8 cellular contexts compared by ENCODE assay signal in genomic region chr1:156356875-156357534, GRCh38. TPM values are rescaled to one million over a fixed set of nuclear protein-coding genes. Genes with fewer than 3 reads are reported as not detected.
DNase-seq lines count a peak whose midpoint lies in the region; ATAC-seq and TF ChIP-seq lines count a peak whose summit lies in the region.

No MANE protein-coding gene starts in this region.

- H3K9me3 Mint-ChIP-seq in WTC11, result 0 out of 2 replicates have a peak, but pooled peaks cover 6% of the 10 kb centered on the region

- no peaks in the 10 kb centered on the region for H3K36me3 Mint-ChIP-seq in WTC11

- intact Hi-C loops in lower lobe of right lung (cut with DNase I), result no loop called here

- in situ Hi-C loops in ACHN (cut with HindIII; ENCODE audit: low pct_ligation_motif_present, low pct_unique_long_range_greater_than_20kb, low sequenced_read_pairs), result no loop called here

- peak; percentile 72 for DNase-seq in ACHN
- DNase-seq in NCI-H1436 treated with DMSO at 0.1 percent for 48 hours (lab: John Stamatoyannopoulos, UW), result peak; percentile 32
- DNase-seq in WTC11 (ENCODE audit: low spot score), result peak; percentile 93
- peak; percentile 49 for DNase-seq in central memory CD4-positive, alpha-beta T cell
- peak; percentile 70 for DNase-seq in lower lobe of right lung
- DNase-seq in stimulated activated CD8-positive, alpha-beta memory T cell treated with anti-CD3 and anti-CD28 coated beads, Interleukin-7, amount 100 ng/mL, for 1 hour (ENCODE audit: low read depth in 2 of 2), result peak; percentile 23 to 33

- POLR2A ChIA-PET in WTC11 (lab: Charles Lee), result no interaction called here

- ATAC-seq in GM19324 (IDR thresholded peaks at IDR 0.05; ENCODE audit: low FRiP score, unreplicated experiment), result peak; percentile 48
- ATAC-seq in WTC11, result peak; percentile 96
- ATAC-seq in lower lobe of right lung, result peak; percentile 93 to 96
- no peak for ATAC-seq in GM19467 (IDR thresholded peaks at IDR 0.05; ENCODE audit: unreplicated experiment)

- no peak overlapping the region for H3K27ac Mint-ChIP-seq in WTC11

- no peak overlapping the region for H3K4me3 ChIP-seq in lower lobe of right lung

- H3K4me1 ChIP-seq in lower lobe of right lung, result no peaks in the 10 kb centered on the region

- H3K36me3 ChIP-seq in lower lobe of right lung, result no peaks in the 10 kb centered on the region

- H3K27me3 Mint-ChIP-seq in WTC11 (ENCODE audit: low read depth), result peaks cover 24% of the 10 kb centered on the region

- CTCF ChIA-PET in WTC11 (lab: Charles Lee), result interaction anchor here (0.6 to 5.9 kb wide), 28 partner anchors 9 to 252 kb away, joined by 3 to 34 read pairs (median 4); partner anchors contain the start of genes CCT3, SMG5, TMEM79 and TSACC

- peaks cover 12% of the 10 kb centered on the region for H3K4me1 Mint-ChIP-seq in WTC11

- H3K27ac ChIP-seq in lower lobe of right lung, result no peak overlapping the region

- H3K9me3 ChIP-seq in lower lobe of right lung, result no peaks in the 10 kb centered on the region

- TF ChIP-seq CTCF in WTC11 (IDR thresholded peaks at IDR 0.05) (peak; percentile 86), lower lobe of right lung (IDR thresholded peaks at IDR 0.05) (peak; percentile 62)

- H3K27me3 ChIP-seq in lower lobe of right lung (ENCODE audit: low read depth), result peaks cover 24% of the 10 kb centered on the region

- H3K4me3 Mint-ChIP-seq in WTC11, result peak overlapping the region; percentile 79

TF ChIP-seq in WTC11, 78 proteins besides CTCF, POLR2A, EP300 and RAD21 (continues in another document):
- TF ChIP-seq ZBTB21 (CRISPR knock-in tag; IDR thresholded peaks at IDR 0.05; ENCODE audit: borderline replicate concordance) (no peak), IRF1 (CRISPR knock-in tag; IDR thresholded peaks at IDR 0.05) (no peak), ZNF281 (CRISPR knock-in tag; IDR thresholded peaks at IDR 0.05) (no peak), NFE2L1 (CRISPR knock-in tag; IDR thresholded peaks at IDR 0.05) (no peak), FOXP1 (CRISPR knock-in tag; IDR thresholded peaks at IDR 0.05; ENCODE audit: borderline replicate concordance) (0 out of 2 replicates have a peak, but pooled peaks have one; percentile 32), ZNF416 (CRISPR knock-in tag; IDR thresholded peaks at IDR 0.05) (no peak), ATF6 (CRISPR knock-in tag; IDR thresholded peaks at IDR 0.05) (no peak), NFATC4 (CRISPR knock-in tag; IDR thresholded peaks at IDR 0.05) (no peak), E2F4 (CRISPR knock-in tag; IDR thresholded peaks at IDR 0.05; ENCODE audit: borderline replicate concordance, low read depth) (no peak), ETV6 (CRISPR knock-in tag; IDR thresholded peaks at IDR 0.05) (peak; percentile 88; the same call in 1 of the 2 replicates), ZNF232 (CRISPR knock-in tag; IDR thresholded peaks at IDR 0.05) (no peak), FOXP4 (CRISPR knock-in tag; IDR thresholded peaks at IDR 0.05) (no peak), USF1 (CRISPR knock-in tag; IDR thresholded peaks at IDR 0.05) (no peak), ATF1 (CRISPR knock-in tag; IDR thresholded peaks at IDR 0.05) (no peak), ZNF423 (CRISPR knock-in tag; IDR thresholded peaks at IDR 0.05) (peak; percentile 77; the same call in 1 of the 2 replicates), MYBL2 (CRISPR knock-in tag; IDR thresholded peaks at IDR 0.05) (no peak), EMX1 (CRISPR knock-in tag; IDR thresholded peaks at IDR 0.05) (no peak), ATF3 (CRISPR knock-in tag; conservative IDR thresholded peaks at IDR 0.05) (no peak)

RNA-seq across cellular contexts. Expression of gene RHBG, which starts 12.0 kb away (rescaled TPM):
- total RNA-seq in WTC11 (2021) (1.7 to 2.3 TPM (median 1.9 TPM) in 3 replicates), lower lobe of right lung (not detected)

RNA-seq across cellular contexts. Expression of gene TSACC, which starts 18.7 kb away (rescaled TPM):
- 1.8 to 2.7 TPM (median 2.2 TPM) in 3 replicates for total RNA-seq in WTC11 (2021)
- total RNA-seq in lower lobe of right lung, result not detected

RNA-seq across cellular contexts. Expression of gene CCT3, which starts 18.9 kb away (rescaled TPM):
- total RNA-seq in WTC11 (2021) (411 to 479 TPM (median 429 TPM) in 3 replicates), lower lobe of right lung (117 TPM)

RNA-seq across cellular contexts. Expression of gene VHLL, which starts 57.9 kb away (rescaled TPM):
- total RNA-seq in WTC11 (2021), result 0.39 TPM in 1 of 3 replicates, not detected in the others
- total RNA-seq in lower lobe of right lung, result not detected

Comparison
In these comparisons a context has a peak if more than half of its experiments do, and no peak if none do; other contexts are left out.
1. DNase-seq: peak in every context shown above with its lines; median percentile 93 in WTC11; 72 in ACHN; 70 in lower lobe of right lung; 49 in central memory CD4-positive, alpha-beta T cell; 32 in NCI-H1436 treated with DMSO at 0.1 percent for 48 hours; 28 in stimulated activated CD8-positive, alpha-beta memory T cell treated with anti-CD3 and anti-CD28 coated beads, Interleukin-7, amount 100 ng/mL, for 1 hour.